In genomic region chr16:68370921-68371651, GRCh38 we compare ENCODE assay signal across 14 cellular contexts.
DNase-seq lines count a peak whose midpoint lies in the region; ATAC-seq and TF ChIP-seq lines count a peak whose summit lies in the region.
"Had no signal": no experiment of that assay in that cellular context is flagged by ENCODE, and none has a peak within 500 bp of the region (broad histone marks: within the 10 kb centered on the region; RNA-seq: fewer than 3 reads in every experiment).

No MANE protein-coding gene starts in this region.

- DNase-seq in CD4-positive, alpha-beta T cell: peak in 8 of 10 experiments; percentile 22 to 54 (median 32)
- DNase-seq in HL-60 (ENCODE audit: low read depth in 1 of 2, low spot score in 1 of 2) (no peak), anterior cingulate cortex (lab: John Stamatoyannopoulos, UW) (no peak), SKM-1 (lab: John Stamatoyannopoulos, UW; ENCODE audit: unreplicated experiment) (no peak)
- DNase-seq in activated CD4-positive, alpha-beta memory T cell treated with anti-CD3 and anti-CD28 coated beads for 36 hours: peak; percentile 36
- peak; percentile 44 to 58 (median 44) for DNase-seq in effector memory CD8-positive, alpha-beta T cell
- DNase-seq: Caco-2, cerebellar nuclear complex, mesendoderm, NCI-H187 treated with DMSO at 0.1 percent for 48 hours had no signal

- H3K36me3 Mint-ChIP-seq in CD4-positive, alpha-beta T cell (ENCODE audit: low read depth): no peaks in the 10 kb centered on the region
- no peaks in the 10 kb centered on the region for H3K36me3 Mint-ChIP-seq in activated CD4-positive, alpha-beta memory T cell treated with anti-CD3 and anti-CD28 coated beads for 36 hours
- peaks cover 10% of the 10 kb centered on the region for H3K36me3 Mint-ChIP-seq in effector memory CD8-positive, alpha-beta T cell (ENCODE audit: insufficient read depth)

- no peak for TF ChIP-seq POLR2A in GM18505 (IDR thresholded peaks at IDR 0.05; ENCODE audit: borderline replicate concordance, extremely low read depth, insufficient read depth, insufficient read length)

- no peak overlapping the region for H3K27ac ChIP-seq in CD4-positive, alpha-beta T cell (ENCODE audit: low read depth, low read length)
- peak overlapping the region; percentile 58 for H3K27ac ChIP-seq in HL-60 (replicated peaks)
- H3K27ac ChIP-seq: esophagus muscularis mucosa, suprapubic skin had no signal

- TF ChIP-seq CTCF in CD4-positive, alpha-beta T cell (IDR thresholded peaks at IDR 0.05): no peak
- TF ChIP-seq CTCF in HL-60 (IDR thresholded peaks at IDR 0.05; ENCODE audit: insufficient read depth, low read length): no peak

- H3K27ac Mint-ChIP-seq in CD4-positive, alpha-beta T cell: no peak overlapping the region
- no peak overlapping the region for H3K27ac Mint-ChIP-seq in activated CD4-positive, alpha-beta memory T cell treated with anti-CD3 and anti-CD28 coated beads for 36 hours
- H3K27ac Mint-ChIP-seq in effector memory CD8-positive, alpha-beta T cell: peak overlapping the region; percentile 28 to 65

- no peak overlapping the region for H3K4me3 ChIP-seq in HL-60 (replicated peaks; ENCODE audit: insufficient read depth, low read length)
- H3K4me3 ChIP-seq: esophagus muscularis mucosa, suprapubic skin had no signal

- peak; percentile 50 for ATAC-seq in CD4-positive, alpha-beta T cell (ENCODE audit: poor library complexity)
- peak; percentile 82 for ATAC-seq in effector memory CD8-positive, alpha-beta T cell (replicated peaks)
- ATAC-seq in HG03469 (IDR thresholded peaks at IDR 0.05; ENCODE audit: unreplicated experiment): no peak
- ATAC-seq in GM18505 (IDR thresholded peaks at IDR 0.05; ENCODE audit: unreplicated experiment): no peak

- H3K27me3 ChIP-seq in CD4-positive, alpha-beta T cell (ENCODE audit: control insufficient read depth, insufficient read depth, low read length): no peaks in the 10 kb centered on the region
- no peaks in the 10 kb centered on the region for H3K27me3 ChIP-seq in HL-60 (ENCODE audit: insufficient read depth, poor library complexity, severe bottlenecking)

- H3K9me3 ChIP-seq in CD4-positive, alpha-beta T cell (ENCODE audit: control insufficient read depth, low read length): no peaks in the 10 kb centered on the region
- H3K9me3 ChIP-seq: Caco-2, esophagus muscularis mucosa, suprapubic skin had no signal

- POLR2A ChIA-PET in CD4-positive, alpha-beta T cell (lab: Charles Lee): interaction anchor here (0.9 to 1.3 kb wide), 3 partner anchors 15 to 46 kb away, joined by 3 to 5 read pairs (median 5); no protein-coding TSS in a partner anchor
- POLR2A ChIA-PET in activated CD4-positive, alpha-beta memory T cell treated with anti-CD3 and anti-CD28 coated beads for 36 hours (lab: Charles Lee): no interaction called here

- intact Hi-C loops in CD4-positive, alpha-beta T cell (cut with DNase I, micrococcal nuclease): no loop called here
- intact Hi-C loops in activated CD4-positive, alpha-beta memory T cell treated with anti-CD3 and anti-CD28 coated beads for 36 hours (cut with micrococcal nuclease): no loop called here

- CTCF ChIA-PET in CD4-positive, alpha-beta T cell (lab: Charles Lee): interaction anchor here (1.4 kb wide), 1 partner anchor 109 kb away, joined by 3 read pairs; no protein-coding TSS in a partner anchor
- CTCF ChIA-PET in activated CD4-positive, alpha-beta memory T cell treated with anti-CD3 and anti-CD28 coated beads for 36 hours (lab: Charles Lee): interaction anchor here (0.6 to 2.9 kb wide), 6 partner anchors 11 to 150 kb away, joined by 3 to 12 read pairs (median 4); no protein-coding TSS in a partner anchor

- no peaks in the 10 kb centered on the region for H3K9me3 Mint-ChIP-seq in CD4-positive, alpha-beta T cell
- H3K9me3 Mint-ChIP-seq in activated CD4-positive, alpha-beta memory T cell treated with anti-CD3 and anti-CD28 coated beads for 36 hours: no peaks in the 10 kb centered on the region
- H3K9me3 Mint-ChIP-seq in effector memory CD8-positive, alpha-beta T cell: no peaks in the 10 kb centered on the region

- H3K27me3 Mint-ChIP-seq in CD4-positive, alpha-beta T cell: no peaks in the 10 kb centered on the region
- H3K27me3 Mint-ChIP-seq in activated CD4-positive, alpha-beta memory T cell treated with anti-CD3 and anti-CD28 coated beads for 36 hours: peaks cover 10% of the 10 kb centered on the region
- H3K27me3 Mint-ChIP-seq in effector memory CD8-positive, alpha-beta T cell: peaks cover 0 to 5% of the 10 kb centered on the region in 2 donors

- peak overlapping the region; percentile 53 for H3K4me3 Mint-ChIP-seq in CD4-positive, alpha-beta T cell
- no peak overlapping the region for H3K4me3 Mint-ChIP-seq in activated CD4-positive, alpha-beta memory T cell treated with anti-CD3 and anti-CD28 coated beads for 36 hours
- H3K4me3 Mint-ChIP-seq in effector memory CD8-positive, alpha-beta T cell: peak overlapping the region; percentile 63 to 81

- H3K4me1 Mint-ChIP-seq in CD4-positive, alpha-beta T cell (ENCODE audit: low read depth): peaks cover 43% of the 10 kb centered on the region
- peaks cover 32% of the 10 kb centered on the region for H3K4me1 Mint-ChIP-seq in activated CD4-positive, alpha-beta memory T cell treated with anti-CD3 and anti-CD28 coated beads for 36 hours (ENCODE audit: low read depth)
- H3K4me1 Mint-ChIP-seq in effector memory CD8-positive, alpha-beta T cell (ENCODE audit: low read depth in 2 of 2): peaks cover 39 to 46% of the 10 kb centered on the region in 2 donors

Comparison
In these comparisons a context has a peak if more than half of its experiments do, and no peak if none do; other contexts are left out.
1. ATAC-seq: peak in CD4-positive, alpha-beta T cell (single experiment) and effector memory CD8-positive, alpha-beta T cell (single experiment); none in HG03469 (single experiment) and GM18505 (single experiment).
2. DNase-seq: peak in CD4-positive, alpha-beta T cell (8 of 10), activated CD4-positive, alpha-beta memory T cell treated with anti-CD3 and anti-CD28 coated beads for 36 hours (single experiment) and effector memory CD8-positive, alpha-beta T cell (3 of 3); none in HL-60 (0 of 2), anterior cingulate cortex (0 of 58) and SKM-1 (single experiment).
3. H3K27ac Mint-ChIP-seq: peak in effector memory CD8-positive, alpha-beta T cell (2 of 2); none in CD4-positive, alpha-beta T cell (single experiment) and activated CD4-positive, alpha-beta memory T cell treated with anti-CD3 and anti-CD28 coated beads for 36 hours (single experiment).